In genomic region chr2:127128508-127128907, GRCh38 we compare ENCODE assay signal across 8 cellular contexts. TPM values are rescaled to one million over a fixed set of nuclear protein-coding genes. Genes with fewer than 3 reads are reported as not detected.
A peak's percentile ranks its signal among the peaks of the same experiment; 100 is the strongest.
DNase-seq lines count a peak whose midpoint lies in the region; ATAC-seq, FAIRE-seq and TF ChIP-seq lines count a peak whose summit lies in the region.

No MANE protein-coding gene starts in this region.

- no peaks in the 10 kb centered on the region for H4K20me1 ChIP-seq in HepG2 (ENCODE audit: insufficient read depth, low read length)

- POLR2A ChIA-PET in HepG2 (lab: Yijun Ruan, JAX) = no interaction called here
- POLR2A ChIA-PET in CD4-positive, alpha-beta memory T cell (lab: Charles Lee; ENCODE audit: partially characterized antibody) = no interaction called here

- no peaks in the 10 kb centered on the region; a peak in 1 of 5 replicates for H3K27me3 ChIP-seq in HepG2 (ENCODE audit: control insufficient read depth in 1 of 2, insufficient read depth in 2 of 2, low read length in 2 of 2)
- H3K27me3 ChIP-seq in CD4-positive, alpha-beta memory T cell (ENCODE audit: insufficient read depth, low read length) = no peaks in the 10 kb centered on the region
- H3K27me3 ChIP-seq in testis = no peaks in the 10 kb centered on the region

- H3K27me3 Mint-ChIP-seq in CD4-positive, alpha-beta memory T cell = peaks cover 0 to 2% of the 10 kb centered on the region in 2 donors

- no peak for TF ChIP-seq RAD21 in HepG2 (CRISPR knock-in tag; IDR thresholded peaks at IDR 0.05)

- peaks cover 0 to 2% (median 0%) of the 10 kb centered on the region in 8 donors for H3K9me3 Mint-ChIP-seq in CD4-positive, alpha-beta memory T cell

- peak overlapping the region; percentile 34; the same call in 1 of the 2 replicates for H3K27ac ChIP-seq in C4-2B
- no peak overlapping the region for H3K27ac ChIP-seq in HepG2 (ENCODE audit: extremely low read length, insufficient read depth, low read length)
- H3K27ac ChIP-seq in CD4-positive, alpha-beta memory T cell (ENCODE audit: low read depth, low read length) = no peak overlapping the region
- H3K27ac ChIP-seq in testis = no peak overlapping the region

- H3K79me2 ChIP-seq in HepG2 (ENCODE audit: insufficient read depth, low read length) = no peaks in the 10 kb centered on the region

- DNase-seq in GM19240 (ENCODE audit: insufficient read length, low spot score) (peak; percentile 72), HepG2 (ENCODE audit: low spot score) (no peak), T-helper 9 cell (no peak), testis (no peak)
- no peak for DNase-seq in CD4-positive, alpha-beta memory T cell

- ATAC-seq in HG03103 (IDR thresholded peaks at IDR 0.05; ENCODE audit: low read depth, unreplicated experiment) (peak; percentile 88), SK-N-SH treated with all-trans-retinoic acid at 6 μM for 48 hours (peak; percentile 62; the same call in 2 of the 3 replicates), HepG2 (peak; percentile 77)

- no peaks in the 10 kb centered on the region for H3K36me3 Mint-ChIP-seq in CD4-positive, alpha-beta memory T cell

- no peaks in the 10 kb centered on the region for H3K9me3 ChIP-seq in HepG2 (ENCODE audit: low read length)
- H3K9me3 ChIP-seq in CD4-positive, alpha-beta memory T cell (ENCODE audit: control insufficient read depth in 1 of 2, low read length in 2 of 2) = no peaks in the 10 kb centered on the region
- H3K9me3 ChIP-seq in testis = no peaks in the 10 kb centered on the region

- in situ Hi-C loops in HepG2 (cut with HindIII; ENCODE audit: extremely low pct_ligation_motif_present, low pct_unique_long_range_greater_than_20kb) = no loop called here

- 13% methylated on average over 8 of the region's 8 CpGs for WGBS in HepG2 (ENCODE audit: low lambda C conversion rate)
- WGBS in testis, 2 donors = 69 to 81% methylated on average over 8 of the region's 8 CpGs

- no peak overlapping the region for H3K27ac Mint-ChIP-seq in CD4-positive, alpha-beta memory T cell

- no peak overlapping the region for H3K9ac ChIP-seq in HepG2 (ENCODE audit: insufficient read depth, low read depth, low read length)

- H3K4me3 ChIP-seq in HepG2 (replicated peaks in 1 of 3; ENCODE audit: insufficient read depth in 1 of 3, low read depth in 2 of 3, low read length in 3 of 3) (no peak overlapping the region), testis (no peak overlapping the region)
- H3K4me3 ChIP-seq in CD4-positive, alpha-beta memory T cell (ENCODE audit: low read length in 2 of 2) = no peak overlapping the region

- TF ChIP-seq POLR2A in HepG2 (IDR thresholded peaks at IDR 0.05; ENCODE audit: insufficient read depth in 1 of 2, low read depth in 2 of 2, low read length in 2 of 2) = no peak
- TF ChIP-seq POLR2A in testis (IDR thresholded peaks at IDR 0.05) = no peak

- H3K4me1 Mint-ChIP-seq in CD4-positive, alpha-beta memory T cell = no peaks in the 10 kb centered on the region

- CTCF ChIA-PET in HepG2 (lab: Yijun Ruan, JAX; ENCODE audit: low intra/inter-chr PET ratio, low total read pairs) = no interaction called here
- CTCF ChIA-PET in CD4-positive, alpha-beta memory T cell (lab: Charles Lee; ENCODE audit: partially characterized antibody) = interaction anchor here (2.0 kb wide), 1 partner anchor 61 kb away, joined by 4 read pairs; no protein-coding TSS in a partner anchor

- BruUV-seq in HepG2 (replicated peaks; lab: Mats Ljungman, UMichigan) = no TSS peak

- H2AFZ ChIP-seq in HepG2 (ENCODE audit: low read length) = no peak overlapping the region

- H3K4me2 ChIP-seq in HepG2 (ENCODE audit: low read depth, low read length) = peak overlapping the region; percentile 37

- H3K4me1 ChIP-seq in HepG2 (ENCODE audit: insufficient read depth, low read length) (peaks cover 8% of the 10 kb centered on the region; the same call in 1 of the 2 replicates), testis (no peaks in the 10 kb centered on the region)
- no peaks in the 10 kb centered on the region for H3K4me1 ChIP-seq in CD4-positive, alpha-beta memory T cell (ENCODE audit: insufficient read depth, low read length)

- intact Hi-C loops in HepG2 (cut with micrococcal nuclease; ENCODE audit: unreplicated experiment) = no loop called here
- intact Hi-C loops in CD4-positive, alpha-beta memory T cell (cut with micrococcal nuclease) = no loop called here
- intact Hi-C loops in testis (cut with DNase I; ENCODE audit: low total_unique reads) = no loop called here

- H3K4me3 Mint-ChIP-seq in CD4-positive, alpha-beta memory T cell = peak overlapping the region in 1 of 8 donors; percentile 1

- no peak for TF ChIP-seq EP300 in HepG2 (IDR thresholded peaks at IDR 0.05; ENCODE audit: low read depth in 2 of 2, low read length in 2 of 2)
- TF ChIP-seq EP300 in HepG2 (CRISPR knock-in tag; IDR thresholded peaks at IDR 0.05; ENCODE audit: borderline replicate concordance) = no peak

- no peak for FAIRE-seq in HepG2 (lab: Jason Lieb, UNC)

- H3K36me3 ChIP-seq in HepG2 (replicated peaks in 1 of 2; ENCODE audit: control insufficient read depth in 1 of 2, insufficient read depth in 2 of 2, low read length in 2 of 2) = no peaks in the 10 kb centered on the region
- H3K36me3 ChIP-seq in CD4-positive, alpha-beta memory T cell (ENCODE audit: insufficient read depth, low read length) = no peaks in the 10 kb centered on the region
- no peaks in the 10 kb centered on the region for H3K36me3 ChIP-seq in testis (ENCODE audit: low read depth, missing control alignments)

- TF ChIP-seq CTCF in C4-2B (conservative IDR thresholded peaks at IDR 0.05) (no peak), HepG2 (CRISPR knock-in tag; IDR thresholded peaks at IDR 0.05) (no peak), testis (IDR thresholded peaks at IDR 0.05) (no peak)

TF ChIP-seq in SK-N-SH treated with all-trans-retinoic acid at 6 μM for 48 hours, 23 proteins besides CTCF, POLR2A, EP300 and RAD21 (continues in another document):
- TF ChIP-seq ZNF8 (CRISPR knock-in tag; IDR thresholded peaks at IDR 0.05) = no peak
- no peak for TF ChIP-seq ZNF565 (CRISPR knock-in tag; conservative IDR thresholded peaks at IDR 0.05; ENCODE audit: low read depth)
- TF ChIP-seq TOX (CRISPR knock-in tag; IDR thresholded peaks at IDR 0.05; ENCODE audit: borderline replicate concordance) = no peak
- no peak for TF ChIP-seq GLIS3 (CRISPR knock-in tag; IDR thresholded peaks at IDR 0.05)
- TF ChIP-seq PPARA (CRISPR knock-in tag; IDR thresholded peaks at IDR 0.05; ENCODE audit: borderline replicate concordance) = no peak
- no peak for TF ChIP-seq ZFP30 (CRISPR knock-in tag; IDR thresholded peaks at IDR 0.05)
- TF ChIP-seq ZC3H10 (CRISPR knock-in tag; IDR thresholded peaks at IDR 0.05) = no peak
- TF ChIP-seq ZFP3 (CRISPR knock-in tag; IDR thresholded peaks at IDR 0.05) = no peak
- no peak for TF ChIP-seq ISL1 (CRISPR knock-in tag; IDR thresholded peaks at IDR 0.05)
- no peak for TF ChIP-seq SNAI2 (CRISPR knock-in tag; IDR thresholded peaks at IDR 0.05)

TF ChIP-seq in HepG2, 621 proteins besides CTCF, POLR2A, EP300 and RAD21 (continues in another document):
- no peak for TF ChIP-seq HINFP (CRISPR knock-in tag; IDR thresholded peaks at IDR 0.05; ENCODE audit: low read depth)

RNA-seq across cellular contexts. Expression of gene BIN1, which starts 21.6 kb away (rescaled TPM):
- total RNA-seq in HepG2 (2016; rRNA removed; fragmentation: Illumina TruSeq; extraction: Trizol) (0.93 and 0.98 TPM in 2 replicates), testis (10 to 100 TPM; 25.0 to 28.7 TPM)
- 0.61 and 1.1 TPM in 2 replicates for total RNA-seq in HepG2 (2016; cell fraction: cytosol; rRNA removed; fragmentation: Illumina TruSeq; extraction: Trizol; ENCODE audit: low read depth)
- 0.58 and 0.97 TPM in 2 replicates for total RNA-seq in HepG2 (2016; cell fraction: insoluble cytoplasmic fraction; rRNA removed; fragmentation: Illumina TruSeq; extraction: Trizol)
- 1.2 TPM in 2 replicates for total RNA-seq in HepG2 (2016; cell fraction: membrane; rRNA removed; fragmentation: Illumina TruSeq; extraction: Trizol)
- total RNA-seq in HepG2 (2016; cell fraction: nucleus; rRNA removed; fragmentation: Illumina TruSeq; extraction: Trizol) = 0.28 and 0.41 TPM in 2 replicates
- polyA plus RNA-seq in HepG2 (2011; rRNA removed) (0.51 and 1.2 TPM in 2 replicates), testis (ENCODE audit: insufficient read depth, low read depth, low replicate concordance) (38.8 TPM)
- 0.42 and 1.3 TPM in 2 replicates for polyA plus RNA-seq in HepG2 (2011; cell fraction: cytosol; rRNA removed)
- polyA plus RNA-seq in HepG2 (2011; cell fraction: nucleus; rRNA removed) = 1.2 and 2.2 TPM in 2 replicates
- polyA plus RNA-seq in HepG2 (2012) = 1.3 and 1.6 TPM in 2 replicates
- polyA plus RNA-seq in HepG2 (2016; cell fraction: cytosol; fragmentation: Illumina TruSeq; extraction: Trizol; ENCODE audit: low read depth) = 0.84 and 1.2 TPM in 2 replicates
- polyA plus RNA-seq in HepG2 (2016; cell fraction: insoluble cytoplasmic fraction; fragmentation: Illumina TruSeq; extraction: Trizol; ENCODE audit: low read depth) = 1.0 and 1.9 TPM in 2 replicates
- 0.97 and 1.1 TPM in 2 replicates for polyA plus RNA-seq in HepG2 (2016; cell fraction: membrane; fragmentation: Illumina TruSeq; extraction: Trizol; ENCODE audit: low read depth)
- polyA plus RNA-seq in HepG2 (2016; cell fraction: nucleus; fragmentation: Illumina TruSeq; extraction: Trizol; ENCODE audit: insufficient read depth, low read depth) = 0.85 and 0.91 TPM in 2 replicates
- 0.84 and 28.9 TPM in 2 replicates for polyA minus RNA-seq in HepG2 (2011; rRNA and poly(A)+ RNA removed; ENCODE audit: low replicate concordance)
- 0.59 and 0.79 TPM in 2 replicates for polyA minus RNA-seq in HepG2 (2011; cell fraction: cytosol; rRNA and poly(A)+ RNA removed)
- polyA minus RNA-seq in HepG2 (2011; cell fraction: nucleus; rRNA and poly(A)+ RNA removed) = 0.50 and 0.90 TPM in 2 replicates
- total RNA-seq in CD4-positive, alpha-beta memory T cell = 100 to 1,000 TPM in 1 of 2 experiments, 10 to 100 TPM in 1; 99.4 to 103 TPM
- polyA plus RNA-seq in CD4-positive, alpha-beta memory T cell = 100 to 1,000 TPM; 141 to 163 TPM

Comparison
In these comparisons a context has a peak if more than half of its experiments do, and no peak if none do; other contexts are left out.
1. RNA of gene BIN1, which starts 21.6 kb away (total RNA-seq): 99.4 to 103 TPM in CD4-positive, alpha-beta memory T cell and 25.0 to 28.7 TPM in testis; 0.28 to 1.2 TPM in HepG2; every median in the first group is over 10 times any median in the second.
2. Peak in every context shown above with its lines, with median percentiles within 50 percentile points of each other: ATAC-seq.